10 cellular contexts compared by ENCODE assay signal in the genomic region with DNA sequence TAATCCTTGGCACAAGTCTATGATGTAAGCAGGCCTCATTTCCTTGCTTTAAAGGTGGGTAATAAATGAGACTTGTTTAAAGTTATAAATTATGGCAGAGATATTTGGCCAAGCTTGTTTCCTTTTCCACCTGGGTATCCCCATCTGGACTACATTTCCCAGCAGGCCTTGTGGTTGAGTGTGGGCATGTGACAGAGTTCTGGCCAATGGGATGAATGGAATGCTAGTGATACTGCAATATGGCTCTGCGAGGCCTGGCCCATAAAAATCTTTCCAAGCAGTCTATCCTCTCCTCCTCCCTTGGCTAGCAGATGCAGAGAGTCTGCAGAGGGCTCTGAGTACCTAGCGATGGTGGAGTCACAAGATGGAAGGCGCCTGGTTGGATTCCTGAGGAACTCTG.
DNase-seq lines count a peak whose midpoint lies in the region; ATAC-seq and TF ChIP-seq lines count a peak whose summit lies in the region.
"Had no signal": no experiment of that assay in that cellular context is flagged by ENCODE, and none has a peak within 500 bp of the region (broad histone marks: within the 10 kb centered on the region; RNA-seq: fewer than 3 reads in every experiment).

No MANE protein-coding gene starts in this region.

- POLR2A ChIA-PET in WTC11 (lab: Charles Lee): no interaction called here

- no peak overlapping the region for H3K4me3 Mint-ChIP-seq in WTC11
- H3K4me3 Mint-ChIP-seq: activated naive CD8-positive, alpha-beta T cell treated with anti-CD3 and anti-CD28 coated beads, Interleukin-2, amount 10 ng/mL, durations not matched to agents 7 days and 5 days; naive thymus-derived CD8-positive, alpha-beta T cell had no signal

- H3K27me3 Mint-ChIP-seq in WTC11 (ENCODE audit: low read depth): 0 out of 2 replicates have a peak, but pooled peaks cover 2% of the 10 kb centered on the region
- H3K27me3 Mint-ChIP-seq: activated naive CD8-positive, alpha-beta T cell treated with anti-CD3 and anti-CD28 coated beads, Interleukin-2, amount 10 ng/mL, durations not matched to agents 7 days and 5 days; naive thymus-derived CD8-positive, alpha-beta T cell had no signal

- H3K4me1 Mint-ChIP-seq in WTC11: no peaks in the 10 kb centered on the region
- H3K4me1 Mint-ChIP-seq: activated naive CD8-positive, alpha-beta T cell treated with anti-CD3 and anti-CD28 coated beads, Interleukin-2, amount 10 ng/mL, durations not matched to agents 7 days and 5 days had no signal

- intact Hi-C loops in left colon (cut with DNase I, micrococcal nuclease): no loop called here

- DNase-seq in COLO668 (lab: John Stamatoyannopoulos, UW; ENCODE audit: unreplicated experiment) (peak; percentile 28), HS-27A (ENCODE audit: low read depth) (peak; percentile 1), WTC11 (ENCODE audit: low spot score) (peak; percentile 37), left colon (peak; percentile 14 to 49), NCI-H2196 treated with DMSO at 0.1 percent for 48 hours (lab: John Stamatoyannopoulos, UW; ENCODE audit: unreplicated experiment) (no peak), cerebellum (ENCODE audit: low spot score) (no peak)
- DNase-seq: activated naive CD8-positive, alpha-beta T cell treated with anti-CD3 and anti-CD28 coated beads, Interleukin-2, amount 10 ng/mL, durations not matched to agents 7 days and 5 days had no signal

- no peak overlapping the region for H3K27ac Mint-ChIP-seq in WTC11
- H3K27ac Mint-ChIP-seq: activated naive CD8-positive, alpha-beta T cell treated with anti-CD3 and anti-CD28 coated beads, Interleukin-2, amount 10 ng/mL, durations not matched to agents 7 days and 5 days had no signal

- H3K36me3 Mint-ChIP-seq in WTC11: no peaks in the 10 kb centered on the region
- H3K36me3 Mint-ChIP-seq: activated naive CD8-positive, alpha-beta T cell treated with anti-CD3 and anti-CD28 coated beads, Interleukin-2, amount 10 ng/mL, durations not matched to agents 7 days and 5 days; naive thymus-derived CD8-positive, alpha-beta T cell had no signal

- 0 out of 2 replicates have a peak, but pooled peaks cover 5% of the 10 kb centered on the region for H3K9me3 Mint-ChIP-seq in WTC11
- H3K9me3 Mint-ChIP-seq: activated naive CD8-positive, alpha-beta T cell treated with anti-CD3 and anti-CD28 coated beads, Interleukin-2, amount 10 ng/mL, durations not matched to agents 7 days and 5 days; naive thymus-derived CD8-positive, alpha-beta T cell had no signal

- TF ChIP-seq CTCF in WTC11 (IDR thresholded peaks at IDR 0.05): no peak

- ATAC-seq in WTC11 (peak; percentile 96), left colon (peak; percentile 70), GM21529 (IDR thresholded peaks at IDR 0.05; ENCODE audit: unreplicated experiment) (no peak), HG03025 (IDR thresholded peaks at IDR 0.05; ENCODE audit: low FRiP score, unreplicated experiment) (no peak)
- ATAC-seq: naive thymus-derived CD8-positive, alpha-beta T cell had no signal

- CTCF ChIA-PET in WTC11 (lab: Charles Lee): no interaction called here

TF ChIP-seq in WTC11, 78 proteins besides CTCF, POLR2A, EP300 and RAD21:
- TF ChIP-seq, protein P1, sequence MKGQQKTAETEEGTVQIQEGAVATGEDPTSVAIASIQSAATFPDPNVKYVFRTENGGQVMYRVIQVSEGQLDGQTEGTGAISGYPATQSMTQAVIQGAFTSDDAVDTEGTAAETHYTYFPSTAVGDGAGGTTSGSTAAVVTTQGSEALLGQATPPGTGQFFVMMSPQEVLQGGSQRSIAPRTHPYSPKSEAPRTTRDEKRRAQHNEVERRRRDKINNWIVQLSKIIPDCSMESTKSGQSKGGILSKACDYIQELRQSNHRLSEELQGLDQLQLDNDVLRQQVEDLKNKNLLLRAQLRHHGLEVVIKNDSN (CRISPR knock-in tag; IDR thresholded peaks at IDR 0.05): peak; percentile 97
- no peak for TF ChIP-seq FOXK1 (CRISPR knock-in tag; IDR thresholded peaks at IDR 0.05)
- no peak for TF ChIP-seq JAZF1 (CRISPR knock-in tag; IDR thresholded peaks at IDR 0.05)
- TF ChIP-seq FOXJ3 (CRISPR knock-in tag; IDR thresholded peaks at IDR 0.05; ENCODE audit: borderline replicate concordance): no peak
- 0 out of 2 replicates have a peak, but pooled peaks have one; percentile 35 for TF ChIP-seq NFYB (CRISPR knock-in tag; conservative IDR thresholded peaks at IDR 0.05; ENCODE audit: low read depth)
- peak; percentile 94 for TF ChIP-seq USF2 (CRISPR knock-in tag; IDR thresholded peaks at IDR 0.05)
- no peak for TF ChIP-seq ZNF121 (CRISPR knock-in tag; IDR thresholded peaks at IDR 0.05)
- TF ChIP-seq, protein P2, sequence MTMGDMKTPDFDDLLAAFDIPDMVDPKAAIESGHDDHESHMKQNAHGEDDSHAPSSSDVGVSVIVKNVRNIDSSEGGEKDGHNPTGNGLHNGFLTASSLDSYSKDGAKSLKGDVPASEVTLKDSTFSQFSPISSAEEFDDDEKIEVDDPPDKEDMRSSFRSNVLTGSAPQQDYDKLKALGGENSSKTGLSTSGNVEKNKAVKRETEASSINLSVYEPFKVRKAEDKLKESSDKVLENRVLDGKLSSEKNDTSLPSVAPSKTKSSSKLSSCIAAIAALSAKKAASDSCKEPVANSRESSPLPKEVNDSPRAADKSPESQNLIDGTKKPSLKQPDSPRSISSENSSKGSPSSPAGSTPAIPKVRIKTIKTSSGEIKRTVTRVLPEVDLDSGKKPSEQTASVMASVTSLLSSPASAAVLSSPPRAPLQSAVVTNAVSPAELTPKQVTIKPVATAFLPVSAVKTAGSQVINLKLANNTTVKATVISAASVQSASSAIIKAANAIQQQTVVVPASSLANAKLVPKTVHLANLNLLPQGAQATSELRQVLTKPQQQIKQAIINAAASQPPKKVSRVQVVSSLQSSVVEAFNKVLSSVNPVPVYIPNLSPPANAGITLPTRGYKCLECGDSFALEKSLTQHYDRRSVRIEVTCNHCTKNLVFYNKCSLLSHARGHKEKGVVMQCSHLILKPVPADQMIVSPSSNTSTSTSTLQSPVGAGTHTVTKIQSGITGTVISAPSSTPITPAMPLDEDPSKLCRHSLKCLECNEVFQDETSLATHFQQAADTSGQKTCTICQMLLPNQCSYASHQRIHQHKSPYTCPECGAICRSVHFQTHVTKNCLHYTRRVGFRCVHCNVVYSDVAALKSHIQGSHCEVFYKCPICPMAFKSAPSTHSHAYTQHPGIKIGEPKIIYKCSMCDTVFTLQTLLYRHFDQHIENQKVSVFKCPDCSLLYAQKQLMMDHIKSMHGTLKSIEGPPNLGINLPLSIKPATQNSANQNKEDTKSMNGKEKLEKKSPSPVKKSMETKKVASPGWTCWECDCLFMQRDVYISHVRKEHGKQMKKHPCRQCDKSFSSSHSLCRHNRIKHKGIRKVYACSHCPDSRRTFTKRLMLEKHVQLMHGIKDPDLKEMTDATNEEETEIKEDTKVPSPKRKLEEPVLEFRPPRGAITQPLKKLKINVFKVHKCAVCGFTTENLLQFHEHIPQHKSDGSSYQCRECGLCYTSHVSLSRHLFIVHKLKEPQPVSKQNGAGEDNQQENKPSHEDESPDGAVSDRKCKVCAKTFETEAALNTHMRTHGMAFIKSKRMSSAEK (CRISPR knock-in tag; IDR thresholded peaks at IDR 0.05; ENCODE audit: borderline replicate concordance): no peak
- TF ChIP-seq RELA (CRISPR knock-in tag; IDR thresholded peaks at IDR 0.05; ENCODE audit: borderline replicate concordance): no peak

Comparison
In these comparisons a context has a peak if more than half of its experiments do, and no peak if none do; other contexts are left out.
1. DNase-seq: peak in COLO668 (single experiment), HS-27A (single experiment), WTC11 (single experiment) and left colon (2 of 2); none in NCI-H2196 treated with DMSO at 0.1 percent for 48 hours (single experiment) and cerebellum (single experiment).
2. ATAC-seq: peak in WTC11 (single experiment) and left colon (single experiment); none in GM21529 (single experiment) and HG03025 (single experiment).